8 cellular contexts compared by ENCODE assay signal in the genomic region with DNA sequence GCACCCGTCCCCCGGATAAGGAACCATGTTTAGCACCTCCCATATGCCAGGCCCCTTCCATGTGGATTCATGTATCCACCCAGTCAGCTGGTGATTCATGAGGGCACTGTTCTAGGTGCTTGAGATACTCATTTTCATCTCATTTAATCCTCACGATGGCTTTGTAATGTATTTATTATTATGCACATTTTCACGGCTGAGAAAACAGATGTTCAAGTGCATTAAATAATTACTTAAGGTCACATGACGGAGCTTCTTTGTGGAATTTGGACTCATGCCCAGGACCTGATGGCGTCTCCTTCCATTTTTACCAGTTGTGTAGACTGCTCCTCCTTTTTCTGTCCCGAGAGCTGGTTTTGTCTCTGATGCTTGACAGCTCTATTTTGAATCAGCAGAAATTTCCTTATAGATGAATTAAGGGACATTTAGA.
DNase-seq lines count a peak whose midpoint lies in the region; ATAC-seq lines count a peak whose summit lies in the region.

No MANE protein-coding gene starts in this region.

- ATAC-seq in HG02610 (IDR thresholded peaks at IDR 0.05; ENCODE audit: unreplicated experiment) (no peak), HG02938 (IDR thresholded peaks at IDR 0.05; ENCODE audit: unreplicated experiment) (no peak), HG03025 (IDR thresholded peaks at IDR 0.05; ENCODE audit: low FRiP score, unreplicated experiment) (no peak)

- DNase-seq in H4 (ENCODE audit: low spot score) (peak; percentile 45), NCI-H748 (lab: John Stamatoyannopoulos, UW; ENCODE audit: unreplicated experiment) (peak; percentile 99), fibroblast of peridontal ligament (ENCODE audit: extremely low read depth) (peak; percentile 40), pulmonary artery endothelial cell (ENCODE audit: low read depth, low spot score) (peak; percentile 73), HPDE6-E6E7 (ENCODE audit: extremely low spot score) (no peak)
